Comparison of ENCODE assay signal across 29 cellular contexts in genomic region chr1:115813735-115814134, GRCh38. TPM values are rescaled to one million over a fixed set of nuclear protein-coding genes. Genes with fewer than 3 reads are reported as not detected.
"Had no signal": no experiment of that assay in that cellular context is flagged by ENCODE, and none has a peak within 500 bp of the region (broad histone marks: within the 10 kb centered on the region; RNA-seq: fewer than 3 reads in every experiment).

No MANE protein-coding gene starts in this region.

- H3K27ac Mint-ChIP-seq: activated B cell treated with CpG ODN at 0.5 μM for 24 hours; activated naive CD8-positive, alpha-beta T cell; activated T-cell treated with anti-CD3 and anti-CD28 coated beads, Interleukin-2, amount 50 U/mL, for 72 hours; natural killer cell treated with Interleukin-12 subunit alpha and Interleukin-12 subunit beta and Interleukin-15 and Interleukin-18, amount 100 ng/mL, for 72 hours had no signal

- DNase-seq: activated B cell treated with CpG ODN at 0.5 μM for 24 hours; activated CD4-positive, alpha-beta T cell treated with anti-CD3 and anti-CD28 coated beads, Interleukin-2, amount 50 U/mL, for 4 hours; activated naive CD4-positive, alpha-beta T cell treated with Interleukin-2 at 50 U/mL for 16 hours; activated T-cell treated with anti-CD3 and anti-CD28 coated beads for 4 hours; activated T-cell treated with anti-CD3 and anti-CD28 coated beads, Interleukin-2, amount 50 U/mL, for 72 hours; anterior cingulate cortex; dermis blood vessel endothelial cell; effector CD4-positive, alpha-beta T cell; gastrocnemius medialis; glutamatergic neuron; islet precursor cell; left ventricle myocardium inferior; mesendoderm; posterior cingulate gyrus; right cardiac atrium; spleen; stimulated activated naive CD4-positive, alpha-beta T cell treated with Interleukin-2 at 50 U/mL for 16 hours; T-helper 9 cell; trophoblast cell; uterus had no signal

- H3K27me3 ChIP-seq: gastrocnemius medialis, spleen, uterus had no signal

- H3K36me3 ChIP-seq: gastrocnemius medialis, left ventricle myocardium inferior, spleen, thoracic aorta, uterus had no signal

- H3K4me1 ChIP-seq: gastrocnemius medialis, uterus had no signal

- H3K4me3 ChIP-seq: gastrocnemius medialis, left ventricle myocardium inferior, lung, spleen, thoracic aorta, uterus had no signal

- H3K36me3 Mint-ChIP-seq: activated naive CD8-positive, alpha-beta T cell; natural killer cell treated with Interleukin-12 subunit alpha and Interleukin-12 subunit beta and Interleukin-15 and Interleukin-18, amount 100 ng/mL, for 72 hours had no signal

- H3K4me3 Mint-ChIP-seq: activated B cell treated with CpG ODN at 0.5 μM for 24 hours; activated naive CD8-positive, alpha-beta T cell; activated T-cell treated with anti-CD3 and anti-CD28 coated beads, Interleukin-2, amount 50 U/mL, for 72 hours; central memory CD8-positive, alpha-beta T cell; natural killer cell treated with Interleukin-12 subunit alpha and Interleukin-12 subunit beta and Interleukin-15 and Interleukin-18, amount 100 ng/mL, for 72 hours had no signal

- H3K9me3 Mint-ChIP-seq: activated B cell treated with CpG ODN at 0.5 μM for 24 hours; activated T-cell treated with anti-CD3 and anti-CD28 coated beads, Interleukin-2, amount 50 U/mL, for 72 hours; central memory CD8-positive, alpha-beta T cell; natural killer cell treated with Interleukin-12 subunit alpha and Interleukin-12 subunit beta and Interleukin-15 and Interleukin-18, amount 100 ng/mL, for 72 hours had no signal

- H3K4me1 Mint-ChIP-seq: activated B cell treated with CpG ODN at 0.5 μM for 24 hours; central memory CD8-positive, alpha-beta T cell had no signal

- ATAC-seq: activated T-cell treated with anti-CD3 and anti-CD28 coated beads, Interleukin-2, amount 50 U/mL, for 72 hours; gastrocnemius medialis had no signal

- H3K27ac ChIP-seq: gastrocnemius medialis, left ventricle myocardium inferior, spleen, thoracic aorta, uterus had no signal

- H3K9me3 ChIP-seq: gastrocnemius medialis, left ventricle myocardium inferior, spleen, thoracic aorta, uterus had no signal

RNA-seq across cellular contexts. Expression of gene NHLH2, which starts 27.2 kb away (rescaled TPM):
- total RNA-seq: activated B cell treated with CpG ODN at 0.5 μM for 24 hours; dermis blood vessel endothelial cell; gastrocnemius medialis; left ventricle myocardium inferior; mononuclear cell; natural killer cell treated with Interleukin-12 subunit alpha and Interleukin-12 subunit beta and Interleukin-15 and Interleukin-18, amount 100 ng/mL, for 72 hours; osteoblast; right cardiac atrium; spleen; subcutaneous adipose tissue; thoracic aorta; uterus had no signal
- polyA plus RNA-seq: right cardiac atrium, spleen had no signal

RNA-seq across cellular contexts. Expression of gene CASQ2, which starts 45.2 kb away (rescaled TPM):
- total RNA-seq: activated B cell treated with CpG ODN at 0.5 μM for 24 hours; activated T-cell treated with anti-CD3 and anti-CD28 coated beads, Interleukin-2, amount 50 U/mL, for 72 hours; bronchial epithelial cell; dermis blood vessel endothelial cell; mononuclear cell; natural killer cell treated with Interleukin-12 subunit alpha and Interleukin-12 subunit beta and Interleukin-15 and Interleukin-18, amount 100 ng/mL, for 72 hours; osteoblast had no signal
